ENCODE assay signal across 1 cellular context in genomic region chr4:83548151-83548905, GRCh38.
A peak's percentile ranks its signal among the peaks of the same experiment; 100 is the strongest.
TF ChIP-seq lines count a peak whose summit lies in the region.

No MANE protein-coding gene starts in this region.

TF ChIP-seq in K562, 482 proteins besides CTCF, POLR2A, EP300 and RAD21 (continued from another document and continues in another):
- no peak for TF ChIP-seq ZBTB40 (IDR thresholded peaks at IDR 0.05)
- TF ChIP-seq ZBTB40 (CRISPR knock-in tag; IDR thresholded peaks at IDR 0.05), result no peak
- TF ChIP-seq CBFA2T3 (IDR thresholded peaks at IDR 0.05), result peak; percentile 32; the same call in 1 of the 2 replicates
- no peak for TF ChIP-seq ZFP30 (CRISPR knock-in tag; IDR thresholded peaks at IDR 0.05; ENCODE audit: borderline replicate concordance)
- TF ChIP-seq ARID3B (CRISPR knock-in tag; IDR thresholded peaks at IDR 0.05; ENCODE audit: borderline replicate concordance), result no peak
- TF ChIP-seq CREBBP (IDR thresholded peaks at IDR 0.05; ENCODE audit: low read depth, low read length), result no peak
- TF ChIP-seq ZNF407 (IDR thresholded peaks at IDR 0.05; ENCODE audit: low read depth), result no peak
- no peak for TF ChIP-seq PBX2 (CRISPR knock-in tag; IDR thresholded peaks at IDR 0.05; ENCODE audit: low read depth)
- no peak for TF ChIP-seq PBX2 (tag; conservative IDR thresholded peaks at IDR 0.05; ENCODE audit: low read depth)
- TF ChIP-seq XRCC5 (IDR thresholded peaks at IDR 0.05; ENCODE audit: low read depth, low read length), result no peak
- no peak for TF ChIP-seq ZNF24 (IDR thresholded peaks at IDR 0.05)
- no peak for TF ChIP-seq ELF2 (CRISPR knock-in tag; IDR thresholded peaks at IDR 0.05)
- peak; percentile 91 for TF ChIP-seq SMARCE1 (IDR thresholded peaks at IDR 0.05)
- TF ChIP-seq CBX2 (IDR thresholded peaks at IDR 0.05; ENCODE audit: insufficient read depth, low read length, poor library complexity, severe bottlenecking), result no peak
- no peak for TF ChIP-seq TFAM (CRISPR knock-in tag; conservative IDR thresholded peaks at IDR 0.05)
- no peak for TF ChIP-seq ATF6 (CRISPR knock-in tag; IDR thresholded peaks at IDR 0.05)
- no peak for TF ChIP-seq MITF (IDR thresholded peaks at IDR 0.05)
- no peak; the same call in 1 of the 2 replicates for TF ChIP-seq ZNF592 (IDR thresholded peaks at IDR 0.05)
- TF ChIP-seq SRF (CRISPR knock-in tag; IDR thresholded peaks at IDR 0.05), result no peak
